Comparison of ENCODE assay signal across 13 cellular contexts in the genomic region with DNA sequence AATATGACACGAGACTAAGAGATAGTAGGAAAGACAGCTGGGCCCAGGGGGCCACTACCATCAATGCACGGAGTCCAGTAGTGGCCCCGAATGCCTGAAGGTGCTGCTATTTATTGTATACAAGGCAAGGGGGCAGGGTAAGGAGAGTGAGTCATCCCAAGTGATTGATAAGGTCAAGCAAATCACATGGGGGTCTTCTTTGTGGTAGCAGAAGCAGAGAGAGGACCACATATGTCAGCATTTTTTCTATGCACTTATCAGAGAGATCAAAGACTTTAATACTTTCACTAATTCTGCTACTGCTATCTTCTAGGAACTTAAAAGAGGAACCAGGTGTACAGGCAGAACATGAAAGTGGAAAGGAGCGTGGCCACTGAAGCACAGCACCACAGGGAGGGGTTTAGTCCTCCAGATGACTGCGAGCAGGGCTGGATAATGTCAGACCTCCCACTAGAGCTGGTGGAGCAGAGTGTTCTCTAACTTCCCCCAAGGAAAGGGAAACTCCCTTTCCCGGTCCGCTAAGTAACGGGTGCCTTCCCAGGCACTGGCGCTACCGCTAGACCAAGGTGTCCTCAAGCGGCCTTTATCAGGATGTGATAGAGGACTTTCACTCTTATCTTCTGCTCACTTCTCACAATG. TPM values are rescaled to one million over a fixed set of nuclear protein-coding genes. Genes with fewer than 3 reads are reported as not detected.
DNase-seq lines count a peak whose midpoint lies in the region; ATAC-seq, FAIRE-seq and TF ChIP-seq lines count a peak whose summit lies in the region.
"Had no signal": no experiment of that assay in that cellular context is flagged by ENCODE, and none has a peak within 500 bp of the region (broad histone marks: within the 10 kb centered on the region; RNA-seq: fewer than 3 reads in every experiment).

No MANE protein-coding gene starts in this region.

- H3K9me2 ChIP-seq in OCI-LY7 (ENCODE audit: insufficient read depth, low read length), result no peaks in the 10 kb centered on the region

- H3K27ac ChIP-seq in BLaER1 treated with 17β-estradiol and CSF1 and Interleukin-3, amounts not matched to agents 10 nM and 100 nM, result peak overlapping the region in 4 of 11 experiments; percentile 4 to 38 (median 10); a peak in 4 of 22 replicates
- no peak overlapping the region for H3K27ac ChIP-seq in OCI-LY7 (ENCODE audit: low read depth, low read length, poor library complexity, severe bottlenecking)
- peak overlapping the region; percentile 65 for H3K27ac ChIP-seq in lower lobe of right lung
- H3K27ac ChIP-seq: thoracic aorta had no signal

- H3K27ac Mint-ChIP-seq in activated T-helper 2 cell treated with anti-CD3 and anti-CD28 coated beads, Interferon-gamma antibody, Interleukin-2, Interleukin-4, amounts not matched to agents 10 μg/mL and 5 μg/mL and 100 μg/mL, durations not matched to agents 14 hours and 24 hours and 36 hours, result no peak overlapping the region
- H3K27ac Mint-ChIP-seq: effector memory CD8-positive, alpha-beta T cell had no signal

- DNase-seq in GM19239 (ENCODE audit: insufficient read length, low spot score) (no peak), OCI-LY7 (ENCODE audit: low spot score) (peak; percentile 76), lower lobe of right lung (no peak), DMS53 treated with DMSO at 0.1 percent for 48 hours (lab: John Stamatoyannopoulos, UW; ENCODE audit: unreplicated experiment) (no peak), dermis blood vessel endothelial cell (no peak)
- no peak for DNase-seq in activated T-helper 2 cell treated with anti-CD3 and anti-CD28 coated beads, Interferon-gamma antibody, Interleukin-2, Interleukin-4, amounts not matched to agents 10 μg/mL and 5 μg/mL and 100 μg/mL, durations not matched to agents 14 hours and 24 hours and 36 hours (ENCODE audit: low spot score)
- DNase-seq: effector memory CD8-positive, alpha-beta T cell; left lung; NCI-H345 had no signal

- ATAC-seq in lower lobe of right lung (no peak), GM18909 (IDR thresholded peaks at IDR 0.05; ENCODE audit: poor library complexity, unreplicated experiment) (no peak)
- ATAC-seq: effector memory CD8-positive, alpha-beta T cell; left lung had no signal

- FAIRE-seq in GM19239 (lab: Jason Lieb, UNC), result peak; percentile 92
- FAIRE-seq: D721Med had no signal

- peaks cover 0 to 17% (median 0%) of the 10 kb centered on the region in 11 experiments; a peak in 5 of 22 replicates for H3K36me3 ChIP-seq in BLaER1 treated with 17β-estradiol and CSF1 and Interleukin-3, amounts not matched to agents 10 nM and 100 nM
- H3K36me3 ChIP-seq in OCI-LY7 (ENCODE audit: insufficient read depth, low read length), result no peaks in the 10 kb centered on the region
- H3K36me3 ChIP-seq in lower lobe of right lung, result no peaks in the 10 kb centered on the region
- H3K36me3 ChIP-seq: left lung, thoracic aorta had no signal

- H3K27me3 Mint-ChIP-seq in activated T-helper 2 cell treated with anti-CD3 and anti-CD28 coated beads, Interferon-gamma antibody, Interleukin-2, Interleukin-4, amounts not matched to agents 10 μg/mL and 5 μg/mL and 100 μg/mL, durations not matched to agents 14 hours and 24 hours and 36 hours (ENCODE audit: low read depth), result no peaks in the 10 kb centered on the region
- H3K27me3 Mint-ChIP-seq: effector memory CD8-positive, alpha-beta T cell had no signal

- H3K27me3 ChIP-seq in BLaER1 treated with 17β-estradiol and CSF1 and Interleukin-3, amounts not matched to agents 10 nM and 100 nM, result no peaks in the 10 kb centered on the region
- H3K27me3 ChIP-seq in lower lobe of right lung (ENCODE audit: low read depth), result no peaks in the 10 kb centered on the region
- H3K27me3 ChIP-seq: left lung had no signal

- peak overlapping the region in 5 of 11 experiments; percentile 1 to 38 (median 14); a peak in 4 of 22 replicates for H3K9ac ChIP-seq in BLaER1 treated with 17β-estradiol and CSF1 and Interleukin-3, amounts not matched to agents 10 nM and 100 nM

- peaks cover 32% of the 10 kb centered on the region for H3K4me1 Mint-ChIP-seq in activated T-helper 2 cell treated with anti-CD3 and anti-CD28 coated beads, Interferon-gamma antibody, Interleukin-2, Interleukin-4, amounts not matched to agents 10 μg/mL and 5 μg/mL and 100 μg/mL, durations not matched to agents 14 hours and 24 hours and 36 hours (ENCODE audit: low read depth)

- H3K4me3 Mint-ChIP-seq in activated T-helper 2 cell treated with anti-CD3 and anti-CD28 coated beads, Interferon-gamma antibody, Interleukin-2, Interleukin-4, amounts not matched to agents 10 μg/mL and 5 μg/mL and 100 μg/mL, durations not matched to agents 14 hours and 24 hours and 36 hours (ENCODE audit: low read depth), result no peak overlapping the region
- H3K4me3 Mint-ChIP-seq: effector memory CD8-positive, alpha-beta T cell had no signal

- POLR2A ChIA-PET in OCI-LY7 (lab: Charles Lee), result interaction anchor here (0.6 to 1.1 kb wide), 4 partner anchors 12 to 1071 kb away, joined by 3 to 4 read pairs (median 3); no protein-coding TSS in a partner anchor

- H2AFZ ChIP-seq in OCI-LY7 (ENCODE audit: low read length), result no peak overlapping the region

- H4K20me1 ChIP-seq in BLaER1 treated with 17β-estradiol and CSF1 and Interleukin-3, amounts not matched to agents 10 nM and 100 nM, result no peaks in the 10 kb centered on the region
- H4K20me1 ChIP-seq in OCI-LY7 (ENCODE audit: insufficient read depth, low read length), result no peaks in the 10 kb centered on the region

- H3K9me3 ChIP-seq in BLaER1 treated with 17β-estradiol and CSF1 and Interleukin-3, amounts not matched to agents 10 nM and 100 nM (replicated peaks in 1 of 11), result peaks cover 0 to 15% (median 0%) of the 10 kb centered on the region in 11 experiments; a peak in 6 of 22 replicates
- H3K9me3 ChIP-seq in OCI-LY7 (ENCODE audit: low read length) (no peaks in the 10 kb centered on the region), lower lobe of right lung (no peaks in the 10 kb centered on the region)
- H3K9me3 ChIP-seq: left lung, thoracic aorta had no signal

- H3K79me2 ChIP-seq in OCI-LY7 (ENCODE audit: insufficient read depth, low read depth, low read length), result no peaks in the 10 kb centered on the region

- H3K36me3 Mint-ChIP-seq in activated T-helper 2 cell treated with anti-CD3 and anti-CD28 coated beads, Interferon-gamma antibody, Interleukin-2, Interleukin-4, amounts not matched to agents 10 μg/mL and 5 μg/mL and 100 μg/mL, durations not matched to agents 14 hours and 24 hours and 36 hours (ENCODE audit: low read depth), result no peaks in the 10 kb centered on the region

- peak overlapping the region; percentile 72 to 94 (median 75) for H3K4me2 ChIP-seq in BLaER1 treated with 17β-estradiol and CSF1 and Interleukin-3, amounts not matched to agents 10 nM and 100 nM
- H3K4me2 ChIP-seq in OCI-LY7 (ENCODE audit: low read length), result peak overlapping the region; percentile 63

- H3K4me3 ChIP-seq in BLaER1 treated with 17β-estradiol and CSF1 and Interleukin-3, amounts not matched to agents 10 nM and 100 nM, result no peak overlapping the region
- H3K4me3 ChIP-seq in OCI-LY7 (ENCODE audit: low read depth, low read length, poor library complexity, severe bottlenecking) (peak overlapping the region; percentile 29), lower lobe of right lung (no peak overlapping the region)
- H3K4me3 ChIP-seq: left lung, thoracic aorta had no signal

- no TSS peak for BruUV-seq in OCI-LY7 (replicated peaks; lab: Mats Ljungman, UMichigan)

- H3K9me3 Mint-ChIP-seq in activated T-helper 2 cell treated with anti-CD3 and anti-CD28 coated beads, Interferon-gamma antibody, Interleukin-2, Interleukin-4, amounts not matched to agents 10 μg/mL and 5 μg/mL and 100 μg/mL, durations not matched to agents 14 hours and 24 hours and 36 hours, result no peaks in the 10 kb centered on the region
- H3K9me3 Mint-ChIP-seq: effector memory CD8-positive, alpha-beta T cell had no signal

- CTCF ChIA-PET in OCI-LY7 (lab: Charles Lee; ENCODE audit: unreplicated experiment), result no interaction called here

- no peak for TF ChIP-seq CTCF in OCI-LY7 (conservative IDR thresholded peaks at IDR 0.05; ENCODE audit: low read length)
- TF ChIP-seq CTCF in lower lobe of right lung (IDR thresholded peaks at IDR 0.05), result no peak

- H3K4me1 ChIP-seq in BLaER1 treated with 17β-estradiol and CSF1 and Interleukin-3, amounts not matched to agents 10 nM and 100 nM, result peaks cover 40 to 67% (median 54%) of the 10 kb centered on the region in 10 experiments
- H3K4me1 ChIP-seq in OCI-LY7 (ENCODE audit: insufficient read depth, low read length, poor library complexity, severe bottlenecking), result peaks cover 21% of the 10 kb centered on the region
- H3K4me1 ChIP-seq in lower lobe of right lung, result peaks cover 31% of the 10 kb centered on the region

- intact Hi-C loops in OCI-LY7 (cut with micrococcal nuclease; ENCODE audit: unreplicated experiment), result loop anchor here (2.0 kb wide), 1 partner anchor 16 kb away; no protein-coding TSS in a partner anchor
- intact Hi-C loops in lower lobe of right lung (cut with DNase I), result no loop called here
- intact Hi-C loops in activated T-helper 2 cell treated with anti-CD3 and anti-CD28 coated beads, Interferon-gamma antibody, Interleukin-2, Interleukin-4, amounts not matched to agents 10 μg/mL and 5 μg/mL and 100 μg/mL, durations not matched to agents 14 hours and 24 hours and 36 hours (cut with micrococcal nuclease), result no loop called here

RNA-seq across cellular contexts. Expression of a gene that starts 26.4 kb away (rescaled TPM):
- 0.64 and 1.4 TPM in 2 replicates for total RNA-seq in OCI-LY7 (2014; rRNA removed; shearing (Covaris generic))
- total RNA-seq in OCI-LY7 (2022) (0.72 and 0.83 TPM in 2 replicates), lower lobe of right lung (12.9 TPM), dermis blood vessel endothelial cell (0.93 and 1.4 TPM in 2 replicates)
- total RNA-seq in activated T-helper 2 cell treated with anti-CD3 and anti-CD28 coated beads, Interferon-gamma antibody, Interleukin-2, Interleukin-4, amounts not matched to agents 10 μg/mL and 5 μg/mL and 100 μg/mL, durations not matched to agents 14 hours and 24 hours and 36 hours, result 4.0 and 4.9 TPM in 2 replicates
